In the genomic region with DNA sequence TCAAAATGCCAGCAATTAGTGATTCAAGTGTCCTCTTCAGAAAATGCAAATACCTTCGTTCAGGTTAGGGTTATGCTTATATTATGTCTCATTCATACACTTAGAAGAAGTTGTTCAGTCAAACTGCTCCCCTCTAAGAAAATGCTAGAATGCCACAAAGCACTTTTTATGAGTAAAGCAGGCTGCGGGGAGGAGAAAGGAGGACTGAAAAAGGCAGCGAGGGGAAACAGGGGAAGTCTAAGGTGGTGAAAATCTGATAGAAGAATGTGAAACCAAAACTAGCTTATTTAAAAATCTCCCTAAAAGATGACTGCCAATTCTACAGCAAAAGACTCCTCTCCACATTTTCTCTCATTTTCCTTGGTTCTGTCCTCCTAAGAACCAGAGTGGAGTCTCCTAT, we compare ENCODE assay signal across 13 cellular contexts.
DNase-seq lines count a peak whose midpoint lies in the region; ATAC-seq lines count a peak whose summit lies in the region.
"Had no signal": no experiment of that assay in that cellular context is flagged by ENCODE, and none has a peak within 500 bp of the region (broad histone marks: within the 10 kb centered on the region; RNA-seq: fewer than 3 reads in every experiment).

No MANE protein-coding gene starts in this region.

- ATAC-seq in HG02571 (IDR thresholded peaks at IDR 0.05; ENCODE audit: unreplicated experiment) (peak; percentile 68), HG03342 (IDR thresholded peaks at IDR 0.05; ENCODE audit: unreplicated experiment) (peak; percentile 67)

- peaks cover 16% of the 10 kb centered on the region for H3K9me3 Mint-ChIP-seq in stimulated activated naive CD8-positive, alpha-beta T cell treated with anti-CD3 and anti-CD28 coated beads, Interleukin-15, Interleukin-2, amounts not matched to agents 100 ng/mL and 50 ng/mL, for 24 hours

- H3K4me3 Mint-ChIP-seq in stimulated activated naive CD8-positive, alpha-beta T cell treated with anti-CD3 and anti-CD28 coated beads, Interleukin-15, Interleukin-2, amounts not matched to agents 100 ng/mL and 50 ng/mL, for 24 hours, result peak overlapping the region; percentile 9
- H3K4me3 Mint-ChIP-seq: neural crest cell had no signal

- no peak overlapping the region for H3K27ac Mint-ChIP-seq in stimulated activated naive CD8-positive, alpha-beta T cell treated with anti-CD3 and anti-CD28 coated beads, Interleukin-15, Interleukin-2, amounts not matched to agents 100 ng/mL and 50 ng/mL, for 24 hours

- no peaks in the 10 kb centered on the region for H3K27me3 Mint-ChIP-seq in stimulated activated naive CD8-positive, alpha-beta T cell treated with anti-CD3 and anti-CD28 coated beads, Interleukin-15, Interleukin-2, amounts not matched to agents 100 ng/mL and 50 ng/mL, for 24 hours

- peaks cover 3% of the 10 kb centered on the region for H3K4me1 Mint-ChIP-seq in stimulated activated naive CD8-positive, alpha-beta T cell treated with anti-CD3 and anti-CD28 coated beads, Interleukin-15, Interleukin-2, amounts not matched to agents 100 ng/mL and 50 ng/mL, for 24 hours (ENCODE audit: low read depth)
- H3K4me1 Mint-ChIP-seq: neural crest cell had no signal

- H3K36me3 Mint-ChIP-seq in stimulated activated naive CD8-positive, alpha-beta T cell treated with anti-CD3 and anti-CD28 coated beads, Interleukin-15, Interleukin-2, amounts not matched to agents 100 ng/mL and 50 ng/mL, for 24 hours (ENCODE audit: low read depth), result no peaks in the 10 kb centered on the region

- DNase-seq in NCI-H2029 treated with DMSO at 0.1 percent for 48 hours (lab: John Stamatoyannopoulos, UW) (peak; percentile 4), NCI-H2029 (lab: John Stamatoyannopoulos, UW) (no peak), SW480 (ENCODE audit: low spot score) (no peak), NCI-H748 (lab: John Stamatoyannopoulos, UW; ENCODE audit: unreplicated experiment) (no peak), DMS153 treated with DMSO at 0.1 percent for 48 hours (lab: John Stamatoyannopoulos, UW; ENCODE audit: unreplicated experiment) (no peak)
- DNase-seq: activated CD4-positive, CD25-positive, alpha-beta regulatory T cell treated with anti-CD3 and anti-CD28 coated beads, Interleukin-2, amount 50 U/mL, for 72 hours; activated naive CD4-positive, alpha-beta T cell; KG1; NCI-H446 treated with DMSO at 0.1 percent for 48 hours had no signal
